Comparison of ENCODE assay signal across 17 cellular contexts in the genomic region with DNA sequence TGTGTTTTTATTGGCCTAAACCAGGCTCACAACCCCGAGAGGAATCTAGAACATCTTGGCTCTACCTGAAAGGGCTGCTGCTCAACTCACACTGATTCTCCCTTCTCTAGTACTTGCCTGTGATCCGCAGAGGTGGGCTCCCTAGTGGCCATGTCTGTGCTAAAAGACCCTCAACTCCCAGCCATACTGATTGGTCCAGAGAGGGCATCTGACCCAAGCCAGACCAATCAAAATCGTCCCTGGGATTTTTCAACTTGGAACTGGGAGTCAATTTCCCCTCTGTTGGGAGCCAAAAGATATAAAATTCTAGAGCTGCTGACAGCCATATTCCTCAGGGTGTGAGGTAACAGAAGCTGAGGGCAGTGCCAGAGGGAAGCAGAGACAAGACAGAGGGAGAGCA. TPM values are rescaled to one million over a fixed set of nuclear protein-coding genes. Genes with fewer than 3 reads are reported as not detected.
DNase-seq lines count a peak whose midpoint lies in the region; ATAC-seq and TF ChIP-seq lines count a peak whose summit lies in the region.
"Had no signal": no experiment of that assay in that cellular context is flagged by ENCODE, and none has a peak within 500 bp of the region (broad histone marks: within the 10 kb centered on the region; RNA-seq: fewer than 3 reads in every experiment).

No MANE protein-coding gene starts in this region.

- DNase-seq in Right ventricle myocardium superior, result no peak
- no peak for DNase-seq in left ventricle myocardium inferior
- DNase-seq in RWPE1 (ENCODE audit: low spot score), result no peak
- DNase-seq in hepatocyte (ENCODE audit: low spot score), result no peak
- no peak for DNase-seq in naive thymus-derived CD8-positive, alpha-beta T cell
- no peak for DNase-seq in osteoblast (ENCODE audit: insufficient read length, low spot score, missing footprints)
- DNase-seq in NCI-H2081 (lab: John Stamatoyannopoulos, UW), result no peak
- DNase-seq in T-cell, result no peak
- DNase-seq: cerebellar nuclear complex; effector CD8-positive, alpha-beta T cell; kidney glomerular epithelial cell; NCI-H2029; ovary had no signal

- H3K9me2 ChIP-seq in hepatocyte (replicated peaks; ENCODE audit: insufficient read depth), result no peaks in the 10 kb centered on the region

- H3K9me3 Mint-ChIP-seq in naive thymus-derived CD8-positive, alpha-beta T cell, result no peaks in the 10 kb centered on the region
- H3K9me3 Mint-ChIP-seq in T-cell, result no peaks in the 10 kb centered on the region

- H2AFZ ChIP-seq in hepatocyte, result no peak overlapping the region
- no peak overlapping the region for H2AFZ ChIP-seq in osteoblast (ENCODE audit: low read length)

- no peaks in the 10 kb centered on the region for H3K27me3 ChIP-seq in left ventricle myocardium inferior (ENCODE audit: low read depth)
- no peaks in the 10 kb centered on the region for H3K27me3 ChIP-seq in hepatocyte
- no peaks in the 10 kb centered on the region for H3K27me3 ChIP-seq in osteoblast (ENCODE audit: insufficient read depth, low read length)
- H3K27me3 ChIP-seq: ovary, SJSA1, vagina had no signal

- H3K36me3 ChIP-seq in left ventricle myocardium inferior (peaks cover 32% of the 10 kb centered on the region), hepatocyte (replicated peaks; ENCODE audit: insufficient read depth, low read depth) (no peaks in the 10 kb centered on the region), osteoblast (ENCODE audit: insufficient read depth, low read length) (peaks cover 6% of the 10 kb centered on the region)
- H3K36me3 ChIP-seq: ovary, SJSA1 had no signal

- H3K4me1 Mint-ChIP-seq in naive thymus-derived CD8-positive, alpha-beta T cell, result peaks cover 9 to 24% (median 21%) of the 10 kb centered on the region in 4 donors
- peaks cover 23 to 34% (median 29%) of the 10 kb centered on the region in 3 donors for H3K4me1 Mint-ChIP-seq in T-cell

- H3K27me3 Mint-ChIP-seq in naive thymus-derived CD8-positive, alpha-beta T cell, result no peaks in the 10 kb centered on the region
- no peaks in the 10 kb centered on the region for H3K27me3 Mint-ChIP-seq in T-cell

- TF ChIP-seq CTCF in left ventricle myocardium inferior (IDR thresholded peaks at IDR 0.05; ENCODE audit: borderline replicate concordance) (no peak), RWPE1 (conservative IDR thresholded peaks at IDR 0.05; ENCODE audit: low read depth) (no peak), hepatocyte (IDR thresholded peaks at IDR 0.05; ENCODE audit: poor library complexity) (no peak), osteoblast (IDR thresholded peaks at IDR 0.05; ENCODE audit: extremely low read depth, low read depth, low read length) (no peak)

- H3K4me3 ChIP-seq in left ventricle myocardium inferior, result no peak overlapping the region
- no peak overlapping the region for H3K4me3 ChIP-seq in hepatocyte
- H3K4me3 ChIP-seq in osteoblast (ENCODE audit: insufficient read depth, low read length), result no peak overlapping the region
- H3K4me3 ChIP-seq: mucosa of descending colon, ovary, SJSA1, vagina had no signal

- peak overlapping the region in 3 of 10 donors; percentile 2 to 78 (median 59) for H3K27ac Mint-ChIP-seq in naive thymus-derived CD8-positive, alpha-beta T cell
- peak overlapping the region in 1 of 2 donors; percentile 23 for H3K27ac Mint-ChIP-seq in T-cell

- WGBS in hepatocyte (ENCODE audit: low lambda C conversion rate, missing lambda C conversion rate), result 98% methylated on average over 3 of the region's 3 CpGs

- H3K79me2 ChIP-seq in hepatocyte (peaks cover 4% of the 10 kb centered on the region), osteoblast (ENCODE audit: insufficient read depth, low read length) (no peaks in the 10 kb centered on the region)

- ATAC-seq in Right ventricle myocardium superior (ENCODE audit: poor library complexity), result peak; percentile 9
- ATAC-seq in naive thymus-derived CD8-positive, alpha-beta T cell, result no peak
- no peak for ATAC-seq in T-cell (replicated peaks in 1 of 4)
- ATAC-seq: sciatic nerve had no signal

- POLR2A ChIA-PET in RWPE1 (lab: Yijun Ruan, JAX; ENCODE audit: low non-redundant PET), result no interaction called here
- POLR2A ChIA-PET in naive thymus-derived CD8-positive, alpha-beta T cell (lab: Charles Lee), result no interaction called here
- POLR2A ChIA-PET in T-cell (lab: Charles Lee), result no interaction called here

- peaks cover 13% of the 10 kb centered on the region for H3K4me1 ChIP-seq in left ventricle myocardium inferior
- peaks cover 17% of the 10 kb centered on the region for H3K4me1 ChIP-seq in hepatocyte (ENCODE audit: insufficient read depth)
- no peaks in the 10 kb centered on the region for H3K4me1 ChIP-seq in osteoblast (ENCODE audit: insufficient read depth, low read length)
- H3K4me1 ChIP-seq: vagina had no signal

- intact Hi-C loops in Right ventricle myocardium superior (cut with DNase I) (no loop called here), left ventricle myocardium inferior (cut with micrococcal nuclease) (no loop called here)

- H3K4me3 Mint-ChIP-seq in naive thymus-derived CD8-positive, alpha-beta T cell, result no peak overlapping the region
- no peak overlapping the region for H3K4me3 Mint-ChIP-seq in T-cell

- no peak overlapping the region for H3K27ac ChIP-seq in left ventricle myocardium inferior (replicated peaks)
- H3K27ac ChIP-seq in RWPE1, result peak overlapping the region; percentile 38
- peak overlapping the region; percentile 84 for H3K27ac ChIP-seq in hepatocyte
- no peak overlapping the region for H3K27ac ChIP-seq in osteoblast (ENCODE audit: low read depth, low read length)
- H3K27ac ChIP-seq: ovary, SJSA1, vagina had no signal

- H4K20me1 ChIP-seq in hepatocyte (ENCODE audit: insufficient read depth, poor library complexity, severe bottlenecking) (no peaks in the 10 kb centered on the region), osteoblast (ENCODE audit: insufficient read depth, low read length) (peaks cover 11% of the 10 kb centered on the region)

- CTCF ChIA-PET in RWPE1 (lab: Yijun Ruan, JAX) (interaction anchor here (1.1 kb wide), 1 partner anchor 87 kb away, joined by 4 read pairs; no protein-coding TSS in a partner anchor), T-cell (lab: Charles Lee) (no interaction called here)

- H3K4me2 ChIP-seq in hepatocyte, result no peak overlapping the region
- no peak overlapping the region for H3K4me2 ChIP-seq in osteoblast (ENCODE audit: insufficient read depth, low read length)

- no peaks in the 10 kb centered on the region for H3K36me3 Mint-ChIP-seq in naive thymus-derived CD8-positive, alpha-beta T cell
- no peaks in the 10 kb centered on the region for H3K36me3 Mint-ChIP-seq in T-cell

- H3K9me3 ChIP-seq in left ventricle myocardium inferior (replicated peaks) (no peaks in the 10 kb centered on the region), hepatocyte (ENCODE audit: low read depth) (no peaks in the 10 kb centered on the region), osteoblast (ENCODE audit: low read depth, low read length) (no peaks in the 10 kb centered on the region)
- H3K9me3 ChIP-seq: mucosa of descending colon, ovary, SJSA1, vagina had no signal

RNA-seq across cellular contexts. Expression of a gene that starts 55.3 kb away (rescaled TPM):
- total RNA-seq in Right ventricle myocardium superior, result 27.0 TPM
- 34.4 TPM for total RNA-seq in left ventricle myocardium inferior
- 10.6 and 13.6 TPM in 2 replicates for total RNA-seq in hepatocyte
- polyA plus RNA-seq in hepatocyte, result 7.3 and 8.4 TPM in 2 replicates
- total RNA-seq in naive thymus-derived CD8-positive, alpha-beta T cell, result 10 to 100 TPM; 21.5 to 22.4 TPM
- polyA plus RNA-seq in naive thymus-derived CD8-positive, alpha-beta T cell, result under 1 TPM; 0.09 to 0.50 (median 0.29) TPM
- 27.7 and 29.0 TPM in 2 replicates for total RNA-seq in osteoblast
- total RNA-seq in T-cell, result 10 to 100 TPM in 2 of 5 donors, 1 to 10 TPM in 3; 5.8 to 11.8 (median 9.8) TPM

Comparison
In these comparisons a context has a peak if more than half of its experiments do, and no peak if none do; other contexts are left out.
1. H3K27ac ChIP-seq: peak in RWPE1 (single experiment) and hepatocyte (single experiment); none in left ventricle myocardium inferior (single experiment) and osteoblast (single experiment).